In genomic region chr6:122735618-122736017, GRCh38 we compare ENCODE assay signal across 14 cellular contexts. TPM values are rescaled to one million over a fixed set of nuclear protein-coding genes. Genes with fewer than 3 reads are reported as not detected.
A peak's percentile ranks its signal among the peaks of the same experiment; 100 is the strongest.
DNase-seq lines count a peak whose midpoint lies in the region; ATAC-seq and TF ChIP-seq lines count a peak whose summit lies in the region.
"Had no signal": no experiment of that assay in that cellular context is flagged by ENCODE, and none has a peak within 500 bp of the region (broad histone marks: within the 10 kb centered on the region; RNA-seq: fewer than 3 reads in every experiment).

No MANE protein-coding gene starts in this region.

- H3K36me3 ChIP-seq in A673 (ENCODE audit: insufficient read depth, low read length, poor library complexity, severe bottlenecking) (no peaks in the 10 kb centered on the region), esophagus squamous epithelium (no peaks in the 10 kb centered on the region)

- H3K27ac ChIP-seq in A673 (ENCODE audit: low read depth, low read length, poor library complexity, severe bottlenecking) = peak overlapping the region; percentile 79
- H3K27ac ChIP-seq in esophagus squamous epithelium = peak overlapping the region in 3 of 4 donors; percentile 56 to 75 (median 59)
- H3K27ac ChIP-seq: psoas muscle had no signal

- no peak for TF ChIP-seq CTCF in A673 (conservative IDR thresholded peaks at IDR 0.05; ENCODE audit: low read depth, low read length)
- no peak for TF ChIP-seq CTCF in esophagus squamous epithelium (IDR thresholded peaks at IDR 0.05)

- no peak for ATAC-seq in GM21619 (IDR thresholded peaks at IDR 0.05; ENCODE audit: unreplicated experiment)
- ATAC-seq: mucosa of descending colon; stimulated activated naive B cell treated with anti-CD40 and anti-IgM and Interleukin-4, amounts not matched to agents 10 μg/mL and 1 μg/mL and 100 μg/mL, for 72 hours had no signal

- H3K9me3 ChIP-seq in A673 (ENCODE audit: low read depth, low read length, poor library complexity, severe bottlenecking) (no peaks in the 10 kb centered on the region), esophagus squamous epithelium (no peaks in the 10 kb centered on the region)
- H3K9me3 ChIP-seq: mucosa of descending colon, psoas muscle had no signal

- POLR2A ChIA-PET in A673 (lab: Charles Lee; ENCODE audit: low non-redundant PET) = no interaction called here

- WGBS in esophagus squamous epithelium, 2 donors = 25 to 38% methylated on average over 3 of the region's 3 CpGs

- BruUV-seq in A673 (replicated peaks; lab: Mats Ljungman, UMichigan) = no TSS peak

- no peak for TF ChIP-seq POLR2A in esophagus squamous epithelium (IDR thresholded peaks at IDR 0.05)

- H3K27me3 ChIP-seq in A673 (replicated peaks; ENCODE audit: insufficient read depth, low read depth, low read length, poor library complexity) (no peaks in the 10 kb centered on the region), esophagus squamous epithelium (no peaks in the 10 kb centered on the region)

- intact Hi-C loops in A673 (cut with micrococcal nuclease; ENCODE audit: unreplicated experiment) (loop anchor here (10.0 kb wide), 1 partner anchor 979 kb away; no protein-coding TSS in a partner anchor), esophagus squamous epithelium (cut with DNase I) (no loop called here)

- CTCF ChIA-PET in A673 (lab: Charles Lee) = interaction anchor here (1.8 kb wide), 1 partner anchor 103 kb away, joined by 8 read pairs; no protein-coding TSS in a partner anchor

- DNase-seq in A673 (ENCODE audit: low spot score) (peak; percentile 90), NCI-H128 (lab: John Stamatoyannopoulos, UW; ENCODE audit: unreplicated experiment) (peak; percentile 68), NCI-H748 treated with DMSO at 0.1 percent for 48 hours (lab: John Stamatoyannopoulos, UW) (peak; percentile 95), esophagus squamous epithelium (lab: John Stamatoyannopoulos, UW) (no peak), KG1 (lab: John Stamatoyannopoulos, UW) (no peak), 8988T (no peak), nucleus accumbens (lab: John Stamatoyannopoulos, UW) (no peak)
- DNase-seq: activated naive CD4-positive, alpha-beta T cell treated with anti-CD3 and anti-CD28 coated beads, Interleukin-2, amount 50 U/mL, for 16 hours; GOT3; immature natural killer cell; mucosa of descending colon; psoas muscle; stimulated activated naive B cell treated with anti-CD40 and anti-IgM and Interleukin-4, amounts not matched to agents 10 μg/mL and 1 μg/mL and 100 μg/mL, for 72 hours had no signal

- peaks cover 45% of the 10 kb centered on the region for H3K4me1 ChIP-seq in A673 (ENCODE audit: insufficient read depth, low read length, poor library complexity, severe bottlenecking)
- peaks cover 0 to 25% (median 5%) of the 10 kb centered on the region in 3 donors for H3K4me1 ChIP-seq in esophagus squamous epithelium

- no peak overlapping the region for H3K4me3 ChIP-seq in A673 (ENCODE audit: low read depth, low read length, poor library complexity, severe bottlenecking)
- H3K4me3 ChIP-seq in esophagus squamous epithelium = no peak overlapping the region
- H3K4me3 ChIP-seq: mucosa of descending colon, psoas muscle had no signal

RNA-seq across cellular contexts. Expression of gene FABP7, which starts 43.9 kb away (rescaled TPM):
- 1.2 and 1.4 TPM in 2 replicates for total RNA-seq in A673 (2021)
- not detected for total RNA-seq in esophagus squamous epithelium
- total RNA-seq: mucosa of descending colon had no signal

RNA-seq across cellular contexts. Expression of gene SMPDL3A, which starts 53.4 kb away (rescaled TPM):
- total RNA-seq in A673 (2021) (10.3 and 12.4 TPM in 2 replicates), esophagus squamous epithelium (10 to 100 TPM; 15.4 to 21.7 (median 16.6) TPM)

Comparison
In these comparisons a context has a peak if more than half of its experiments do, and no peak if none do; other contexts are left out.
1. DNase-seq: peak in A673 (single experiment), NCI-H128 (single experiment) and NCI-H748 treated with DMSO at 0.1 percent for 48 hours (single experiment); none in esophagus squamous epithelium (single experiment), KG1 (single experiment), 8988T (single experiment) and nucleus accumbens (0 of 56).